In genomic region chr7:116226664-116227063, GRCh38 we compare ENCODE assay signal across 16 cellular contexts. TPM values are rescaled to one million over a fixed set of nuclear protein-coding genes. Genes with fewer than 3 reads are reported as not detected.
DNase-seq lines count a peak whose midpoint lies in the region; TF ChIP-seq lines count a peak whose summit lies in the region.
"Had no signal": no experiment of that assay in that cellular context is flagged by ENCODE, and none has a peak within 500 bp of the region (broad histone marks: within the 10 kb centered on the region; RNA-seq: fewer than 3 reads in every experiment).

No MANE protein-coding gene starts in this region.

- peak overlapping the region; percentile 27 for H3K4me3 Mint-ChIP-seq in activated naive CD4-positive, alpha-beta T cell treated with anti-CD3 and anti-CD28 coated beads, Interleukin-2, amount 50 U/mL, for 24 hours
- H3K4me3 Mint-ChIP-seq in activated naive CD4-positive, alpha-beta T cell treated with anti-CD3 and anti-CD28 coated beads for 36 hours, result no peak overlapping the region
- no peak overlapping the region for H3K4me3 Mint-ChIP-seq in type B pancreatic cell
- H3K4me3 Mint-ChIP-seq in Calu3 (ENCODE audit: low read depth, unreplicated experiment), result no peak overlapping the region

- CTCF ChIA-PET in activated naive CD4-positive, alpha-beta T cell treated with anti-CD3 and anti-CD28 coated beads for 36 hours (lab: Charles Lee), result interaction anchor here (1.1 to 2.9 kb wide), 2 partner anchors 9 to 16 kb away, joined by 3 to 18 read pairs; partner anchors contain the start of gene TES
- CTCF ChIA-PET in Calu3 (lab: Charles Lee), result interaction anchor here (0.6 kb wide), 1 partner anchor 365 kb away, joined by 3 read pairs; no protein-coding TSS in a partner anchor

- H3K27me3 Mint-ChIP-seq in activated naive CD4-positive, alpha-beta T cell treated with anti-CD3 and anti-CD28 coated beads, Interleukin-2, amount 50 U/mL, for 24 hours, result no peaks in the 10 kb centered on the region
- no peaks in the 10 kb centered on the region for H3K27me3 Mint-ChIP-seq in activated naive CD4-positive, alpha-beta T cell treated with anti-CD3 and anti-CD28 coated beads for 36 hours (ENCODE audit: low read depth)
- no peaks in the 10 kb centered on the region for H3K27me3 Mint-ChIP-seq in type B pancreatic cell
- no peaks in the 10 kb centered on the region for H3K27me3 Mint-ChIP-seq in Calu3 (ENCODE audit: unreplicated experiment)

- peak overlapping the region; percentile 57 for H3K27ac Mint-ChIP-seq in activated naive CD4-positive, alpha-beta T cell treated with anti-CD3 and anti-CD28 coated beads, Interleukin-2, amount 50 U/mL, for 24 hours
- no peak overlapping the region for H3K27ac Mint-ChIP-seq in activated naive CD4-positive, alpha-beta T cell treated with anti-CD3 and anti-CD28 coated beads for 36 hours
- peak overlapping the region; percentile 27 for H3K27ac Mint-ChIP-seq in type B pancreatic cell
- H3K27ac Mint-ChIP-seq in Calu3 (ENCODE audit: unreplicated experiment), result no peak overlapping the region

- H3K27me3 ChIP-seq in brain microvascular endothelial cell (replicated peaks), result no peaks in the 10 kb centered on the region
- H3K27me3 ChIP-seq in muscle layer of colon (ENCODE audit: control insufficient read depth in 1 of 2, insufficient read depth in 2 of 2, low read length in 2 of 2), result no peaks in the 10 kb centered on the region
- H3K27me3 ChIP-seq: heart right ventricle, Peyer's patch had no signal

- no peak for DNase-seq in activated naive CD4-positive, alpha-beta T cell treated with anti-CD3 and anti-CD28 coated beads for 36 hours
- DNase-seq in brain microvascular endothelial cell (no peak), type B pancreatic cell (ENCODE audit: extremely low spot score, unreplicated experiment) (no peak), ACHN (no peak), NAMALWA (ENCODE audit: low spot score) (no peak), Calu3 (no peak)
- DNase-seq: activated CD4-positive, CD25-positive, alpha-beta regulatory T cell; EL; heart right ventricle; NCI-H748 treated with DMSO at 0.1 percent for 48 hours; occipital lobe; Peyer's patch; stimulated activated CD4-positive, alpha-beta T cell treated with anti-CD3 and anti-CD28 coated beads, Interleukin-4, amount 100 ng/mL, for 4 hours; SW 1271 had no signal

- peaks cover 77% of the 10 kb centered on the region for H3K4me1 ChIP-seq in muscle layer of colon (ENCODE audit: insufficient read depth, low read length)

- no peak for TF ChIP-seq CTCF in brain microvascular endothelial cell (IDR thresholded peaks at IDR 0.05; ENCODE audit: low read depth, low read length, missing control alignments)
- no peak for TF ChIP-seq CTCF in type B pancreatic cell (conservative IDR thresholded peaks at IDR 0.05)
- TF ChIP-seq CTCF in Calu3 (IDR thresholded peaks at IDR 0.05; ENCODE audit: unreplicated experiment), result no peak

- no peaks in the 10 kb centered on the region for H3K9me3 Mint-ChIP-seq in activated naive CD4-positive, alpha-beta T cell treated with anti-CD3 and anti-CD28 coated beads, Interleukin-2, amount 50 U/mL, for 24 hours
- H3K9me3 Mint-ChIP-seq in activated naive CD4-positive, alpha-beta T cell treated with anti-CD3 and anti-CD28 coated beads for 36 hours, result no peaks in the 10 kb centered on the region
- H3K9me3 Mint-ChIP-seq in type B pancreatic cell (no peaks in the 10 kb centered on the region), Calu3 (ENCODE audit: low read depth, unreplicated experiment) (no peaks in the 10 kb centered on the region)

- no TSS peak for BruUV-seq in Calu3 (replicated peaks; lab: Mats Ljungman, UMichigan)

- no peaks in the 10 kb centered on the region for H3K36me3 Mint-ChIP-seq in activated naive CD4-positive, alpha-beta T cell treated with anti-CD3 and anti-CD28 coated beads, Interleukin-2, amount 50 U/mL, for 24 hours
- H3K36me3 Mint-ChIP-seq in activated naive CD4-positive, alpha-beta T cell treated with anti-CD3 and anti-CD28 coated beads for 36 hours (ENCODE audit: low read depth), result no peaks in the 10 kb centered on the region
- peaks cover 6% of the 10 kb centered on the region for H3K36me3 Mint-ChIP-seq in type B pancreatic cell
- peaks cover 11% of the 10 kb centered on the region for H3K36me3 Mint-ChIP-seq in Calu3 (ENCODE audit: insufficient read depth, unreplicated experiment)

- H3K27ac ChIP-seq in brain microvascular endothelial cell (peak overlapping the region; percentile 81), muscle layer of colon (ENCODE audit: low read depth, low read length) (peak overlapping the region; percentile 78)
- H3K27ac ChIP-seq: Peyer's patch had no signal

- no peaks in the 10 kb centered on the region for H3K9me3 ChIP-seq in muscle layer of colon (ENCODE audit: low read length)
- H3K9me3 ChIP-seq: heart right ventricle, Peyer's patch had no signal

- intact Hi-C loops in activated naive CD4-positive, alpha-beta T cell treated with anti-CD3 and anti-CD28 coated beads for 36 hours (cut with micrococcal nuclease), result no loop called here
- intact Hi-C loops in Calu3 (cut with micrococcal nuclease; ENCODE audit: unreplicated experiment), result no loop called here

- H3K36me3 ChIP-seq in brain microvascular endothelial cell (replicated peaks), result no peaks in the 10 kb centered on the region
- H3K36me3 ChIP-seq in muscle layer of colon (ENCODE audit: insufficient read depth, low read length), result no peaks in the 10 kb centered on the region
- H3K36me3 ChIP-seq: heart right ventricle, Peyer's patch had no signal

- H3K9ac ChIP-seq in muscle layer of colon (ENCODE audit: low read length), result no peak overlapping the region

- in situ Hi-C loops in brain microvascular endothelial cell (cut with HindIII; ENCODE audit: low pct_ligation_motif_present, low sequenced_read_pairs) (no loop called here), ACHN (cut with HindIII; ENCODE audit: low pct_ligation_motif_present, low pct_unique_long_range_greater_than_20kb, low sequenced_read_pairs) (no loop called here)

- H3K4me1 Mint-ChIP-seq in activated naive CD4-positive, alpha-beta T cell treated with anti-CD3 and anti-CD28 coated beads, Interleukin-2, amount 50 U/mL, for 24 hours, result peaks cover 96% of the 10 kb centered on the region
- peaks cover 83% of the 10 kb centered on the region for H3K4me1 Mint-ChIP-seq in activated naive CD4-positive, alpha-beta T cell treated with anti-CD3 and anti-CD28 coated beads for 36 hours (ENCODE audit: low read depth)
- H3K4me1 Mint-ChIP-seq in type B pancreatic cell (ENCODE audit: unreplicated experiment) (peaks cover 54% of the 10 kb centered on the region), Calu3 (ENCODE audit: low read depth, unreplicated experiment) (peaks cover 72% of the 10 kb centered on the region)

- H3K4me3 ChIP-seq in brain microvascular endothelial cell (ENCODE audit: low read depth, low read length) (no peak overlapping the region), muscle layer of colon (ENCODE audit: low read depth in 1 of 2, low read length in 2 of 2) (no peak overlapping the region)
- H3K4me3 ChIP-seq: heart right ventricle, Peyer's patch had no signal

RNA-seq across cellular contexts. Expression of gene TES, which starts 16.3 kb away (rescaled TPM):
- 10 to 100 TPM; 74.0 to 76.4 TPM for total RNA-seq in activated naive CD4-positive, alpha-beta T cell treated with anti-CD3 and anti-CD28 coated beads for 36 hours
- total RNA-seq in type B pancreatic cell (ENCODE audit: low replicate concordance) (91.1 and 135 TPM in 2 replicates), Calu3 (2022) (124 and 126 TPM in 2 replicates)

Comparison
In these comparisons a context has a peak if more than half of its experiments do, and no peak if none do; other contexts are left out.
1. H3K27ac Mint-ChIP-seq: peak in activated naive CD4-positive, alpha-beta T cell treated with anti-CD3 and anti-CD28 coated beads, Interleukin-2, amount 50 U/mL, for 24 hours (single experiment) and type B pancreatic cell (single experiment); none in activated naive CD4-positive, alpha-beta T cell treated with anti-CD3 and anti-CD28 coated beads for 36 hours (single experiment) and Calu3 (single experiment).